19 cellular contexts compared by ENCODE assay signal in the genomic region with DNA sequence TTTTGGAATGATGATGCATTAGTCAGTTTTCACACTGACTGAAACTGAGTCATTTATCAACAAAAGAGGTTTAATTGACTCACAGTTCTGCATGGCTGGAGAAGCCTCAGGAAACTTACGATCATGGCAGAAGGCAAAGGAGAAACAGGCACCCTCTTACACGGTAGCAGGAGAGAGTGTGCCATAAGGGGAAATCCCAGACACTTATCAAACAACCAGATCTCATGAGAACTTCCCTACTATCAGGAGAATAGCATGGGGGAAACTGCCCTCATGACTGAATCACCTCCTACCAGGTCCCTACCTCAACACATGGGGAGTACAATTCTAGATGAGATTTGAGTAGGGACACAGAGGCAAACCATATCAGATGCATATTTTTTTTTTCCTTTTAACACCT.
DNase-seq lines count a peak whose midpoint lies in the region; ATAC-seq lines count a peak whose summit lies in the region.
"Had no signal": no experiment of that assay in that cellular context is flagged by ENCODE, and none has a peak within 500 bp of the region (broad histone marks: within the 10 kb centered on the region; RNA-seq: fewer than 3 reads in every experiment).

No MANE protein-coding gene starts in this region.

- H3K27me3 Mint-ChIP-seq in activated naive CD8-positive, alpha-beta T cell treated with anti-CD3 and anti-CD28 coated beads, Interleukin-2, amount 50 U/mL, for 24 hours: peaks cover 3% of the 10 kb centered on the region
- H3K27me3 Mint-ChIP-seq in activated naive CD8-positive, alpha-beta T cell treated with anti-CD3 and anti-CD28 coated beads for 36 hours: peaks cover 15% of the 10 kb centered on the region
- H3K27me3 Mint-ChIP-seq: CD8-positive, alpha-beta memory T cell had no signal

- H3K36me3 Mint-ChIP-seq in activated naive CD8-positive, alpha-beta T cell treated with anti-CD3 and anti-CD28 coated beads, Interleukin-2, amount 50 U/mL, for 24 hours (ENCODE audit: low read depth): no peaks in the 10 kb centered on the region
- no peaks in the 10 kb centered on the region for H3K36me3 Mint-ChIP-seq in activated naive CD8-positive, alpha-beta T cell treated with anti-CD3 and anti-CD28 coated beads for 36 hours
- H3K36me3 Mint-ChIP-seq: CD8-positive, alpha-beta memory T cell had no signal

- no peak overlapping the region for H3K27ac Mint-ChIP-seq in activated naive CD8-positive, alpha-beta T cell treated with anti-CD3 and anti-CD28 coated beads, Interleukin-2, amount 50 U/mL, for 24 hours
- H3K27ac Mint-ChIP-seq in activated naive CD8-positive, alpha-beta T cell treated with anti-CD3 and anti-CD28 coated beads for 36 hours: no peak overlapping the region

- ATAC-seq in activated naive CD8-positive, alpha-beta T cell treated with anti-CD3 and anti-CD28 coated beads, Interleukin-2, amount 50 U/mL, for 24 hours: peak; percentile 46
- ATAC-seq in GM21825 (IDR thresholded peaks at IDR 0.05; ENCODE audit: unreplicated experiment) (no peak), GM21367 (IDR thresholded peaks at IDR 0.05; ENCODE audit: unreplicated experiment) (no peak)
- ATAC-seq: K562 had no signal

- H3K4me3 Mint-ChIP-seq in activated naive CD8-positive, alpha-beta T cell treated with anti-CD3 and anti-CD28 coated beads, Interleukin-2, amount 50 U/mL, for 24 hours: no peak overlapping the region
- no peak overlapping the region for H3K4me3 Mint-ChIP-seq in activated naive CD8-positive, alpha-beta T cell treated with anti-CD3 and anti-CD28 coated beads for 36 hours
- H3K4me3 Mint-ChIP-seq: CD8-positive, alpha-beta memory T cell had no signal

- no peak for DNase-seq in activated naive CD8-positive, alpha-beta T cell treated with anti-CD3 and anti-CD28 coated beads, Interleukin-2, amount 50 U/mL, for 24 hours
- DNase-seq in activated naive CD8-positive, alpha-beta T cell treated with anti-CD3 and anti-CD28 coated beads for 36 hours: no peak
- DNase-seq in M059J (ENCODE audit: low read depth): peak; percentile 33
- DNase-seq in glomerular visceral epithelial cell (ENCODE audit: extremely low spot score): peak; percentile 32
- no peak for DNase-seq in hypothalamus (lab: John Stamatoyannopoulos, UW)
- DNase-seq: AML-193; CD8-positive, alpha-beta memory T cell; DMS79; MM.1S; NCI-H1048; NCI-H1417 treated with DMSO at 0.1 percent for 48 hours; NCI-H187; NCI-H446; NCI-H526; OCI-M1; SHP77 had no signal

- peaks cover 8% of the 10 kb centered on the region for H3K9me3 Mint-ChIP-seq in activated naive CD8-positive, alpha-beta T cell treated with anti-CD3 and anti-CD28 coated beads, Interleukin-2, amount 50 U/mL, for 24 hours
- H3K9me3 Mint-ChIP-seq in activated naive CD8-positive, alpha-beta T cell treated with anti-CD3 and anti-CD28 coated beads for 36 hours: no peaks in the 10 kb centered on the region

- H3K4me1 Mint-ChIP-seq in activated naive CD8-positive, alpha-beta T cell treated with anti-CD3 and anti-CD28 coated beads, Interleukin-2, amount 50 U/mL, for 24 hours: no peaks in the 10 kb centered on the region
- H3K4me1 Mint-ChIP-seq in activated naive CD8-positive, alpha-beta T cell treated with anti-CD3 and anti-CD28 coated beads for 36 hours: no peaks in the 10 kb centered on the region
- H3K4me1 Mint-ChIP-seq: CD8-positive, alpha-beta memory T cell had no signal

Comparison
In these comparisons a context has a peak if more than half of its experiments do, and no peak if none do; other contexts are left out.
1. DNase-seq: peak in M059J (single experiment) and glomerular visceral epithelial cell (single experiment); none in activated naive CD8-positive, alpha-beta T cell treated with anti-CD3 and anti-CD28 coated beads, Interleukin-2, amount 50 U/mL, for 24 hours (single experiment), activated naive CD8-positive, alpha-beta T cell treated with anti-CD3 and anti-CD28 coated beads for 36 hours (single experiment) and hypothalamus (0 of 51).